ENCODE assay signal across 25 cellular contexts in genomic region chr4:81019016-81019415, GRCh38. TPM values are rescaled to one million over a fixed set of nuclear protein-coding genes. Genes with fewer than 3 reads are reported as not detected.
"Had no signal": no experiment of that assay in that cellular context is flagged by ENCODE, and none has a peak within 500 bp of the region (broad histone marks: within the 10 kb centered on the region; RNA-seq: fewer than 3 reads in every experiment).

No MANE protein-coding gene starts in this region.

- H3K36me3 Mint-ChIP-seq: immature natural killer cell; mesothelial cell of epicardium; naive thymus-derived CD4-positive, alpha-beta T cell; natural killer cell treated with Interleukin-12 subunit alpha and Interleukin-12 subunit beta and Interleukin-15 and Interleukin-18, amount 100 ng/mL, for 72 hours; stimulated activated naive B cell treated with anti-CD40 and anti-IgM and Interleukin-4, amounts not matched to agents 10 μg/mL and 1 μg/mL and 100 μg/mL, for 72 hours had no signal

- H3K36me3 ChIP-seq: left ventricle myocardium inferior, ovary, right atrium auricular region, right lobe of liver, stomach, thyroid gland, upper lobe of right lung had no signal

- H3K9me3 ChIP-seq: left ventricle myocardium inferior, ovary, right atrium auricular region, right lobe of liver, stomach, testis, thyroid gland, upper lobe of right lung had no signal

- H3K4me1 ChIP-seq: left ventricle myocardium inferior, right atrium auricular region, right lobe of liver, testis, thyroid gland had no signal

- H3K4me3 Mint-ChIP-seq: immature natural killer cell; mesothelial cell of epicardium; naive thymus-derived CD4-positive, alpha-beta T cell; natural killer cell treated with Interleukin-12 subunit alpha and Interleukin-12 subunit beta and Interleukin-15 and Interleukin-18, amount 100 ng/mL, for 72 hours; stimulated activated naive B cell treated with anti-CD40 and anti-IgM and Interleukin-4, amounts not matched to agents 10 μg/mL and 1 μg/mL and 100 μg/mL, for 72 hours had no signal

- ATAC-seq: naive thymus-derived CD4-positive, alpha-beta T cell; natural killer cell treated with Interleukin-12 subunit alpha and Interleukin-12 subunit beta and Interleukin-15 and Interleukin-18, amount 100 ng/mL, for 72 hours; right lobe of liver; stimulated activated naive B cell treated with anti-CD40 and anti-IgM and Interleukin-4, amounts not matched to agents 10 μg/mL and 1 μg/mL and 100 μg/mL, for 72 hours; stimulated activated naive CD8-positive, alpha-beta T cell treated with anti-CD3 and anti-CD28 coated beads, Interleukin-15, Interleukin-2, amounts not matched to agents 100 U/mL and 50 U/mL, for 24 hours; upper lobe of right lung had no signal

- H3K4me1 Mint-ChIP-seq: naive thymus-derived CD4-positive, alpha-beta T cell; stimulated activated naive B cell treated with anti-CD40 and anti-IgM and Interleukin-4, amounts not matched to agents 10 μg/mL and 1 μg/mL and 100 μg/mL, for 72 hours had no signal

- H3K4me3 ChIP-seq: left ventricle myocardium inferior, lung, ovary, right atrium auricular region, right lobe of liver, stomach, testis, thyroid gland, upper lobe of right lung had no signal

- H3K27ac Mint-ChIP-seq: immature natural killer cell; mesothelial cell of epicardium; naive thymus-derived CD4-positive, alpha-beta T cell; natural killer cell treated with Interleukin-12 subunit alpha and Interleukin-12 subunit beta and Interleukin-15 and Interleukin-18, amount 100 ng/mL, for 72 hours; progenitor cell of endocrine pancreas; stimulated activated naive B cell treated with anti-CD40 and anti-IgM and Interleukin-4, amounts not matched to agents 10 μg/mL and 1 μg/mL and 100 μg/mL, for 72 hours had no signal

- DNase-seq: hypothalamus; immature natural killer cell; kidney; left ventricle myocardium inferior; mesendoderm; naive thymus-derived CD4-positive, alpha-beta T cell; ovary; right lobe of liver; stimulated activated CD4-positive, alpha-beta T cell treated with anti-CD3 and anti-CD28 coated beads, Interleukin-12 subunit alpha, Interleukin-12 subunit beta, amount 100 ng/mL, for 4 hours; stimulated activated CD4-positive, alpha-beta T cell treated with anti-CD3 and anti-CD28 coated beads, Interleukin-15, amount 100 ng/mL, for 24 hours; stimulated activated CD4-positive, alpha-beta T cell treated with anti-CD3 and anti-CD28 coated beads, Interleukin-2, amount 100 ng/mL, for 24 hours; stimulated activated CD4-positive, alpha-beta T cell treated with anti-CD3 and anti-CD28 coated beads, Interleukin-4, amount 100 ng/mL, for 1 hour; stimulated activated naive B cell treated with anti-CD40 and anti-IgM and Interleukin-4, amounts not matched to agents 10 μg/mL and 1 μg/mL and 100 μg/mL, for 72 hours; stimulated activated naive CD8-positive, alpha-beta T cell treated with anti-CD3 and anti-CD28 coated beads, Interleukin-15, Interleukin-2, amounts not matched to agents 100 U/mL and 50 U/mL, for 24 hours; stomach; testis; thyroid gland; trophoblast cell; upper lobe of right lung had no signal

- H3K9me3 Mint-ChIP-seq: immature natural killer cell; natural killer cell treated with Interleukin-12 subunit alpha and Interleukin-12 subunit beta and Interleukin-15 and Interleukin-18, amount 100 ng/mL, for 72 hours had no signal

RNA-seq across cellular contexts. Expression of gene BMP3, which starts 11.5 kb away (rescaled TPM):
- total RNA-seq: left ventricle myocardium inferior; naive thymus-derived CD4-positive, alpha-beta T cell; pulmonary artery endothelial cell; right lobe of liver had no signal
